Comparison of ENCODE assay signal across 24 cellular contexts in the genomic region with DNA sequence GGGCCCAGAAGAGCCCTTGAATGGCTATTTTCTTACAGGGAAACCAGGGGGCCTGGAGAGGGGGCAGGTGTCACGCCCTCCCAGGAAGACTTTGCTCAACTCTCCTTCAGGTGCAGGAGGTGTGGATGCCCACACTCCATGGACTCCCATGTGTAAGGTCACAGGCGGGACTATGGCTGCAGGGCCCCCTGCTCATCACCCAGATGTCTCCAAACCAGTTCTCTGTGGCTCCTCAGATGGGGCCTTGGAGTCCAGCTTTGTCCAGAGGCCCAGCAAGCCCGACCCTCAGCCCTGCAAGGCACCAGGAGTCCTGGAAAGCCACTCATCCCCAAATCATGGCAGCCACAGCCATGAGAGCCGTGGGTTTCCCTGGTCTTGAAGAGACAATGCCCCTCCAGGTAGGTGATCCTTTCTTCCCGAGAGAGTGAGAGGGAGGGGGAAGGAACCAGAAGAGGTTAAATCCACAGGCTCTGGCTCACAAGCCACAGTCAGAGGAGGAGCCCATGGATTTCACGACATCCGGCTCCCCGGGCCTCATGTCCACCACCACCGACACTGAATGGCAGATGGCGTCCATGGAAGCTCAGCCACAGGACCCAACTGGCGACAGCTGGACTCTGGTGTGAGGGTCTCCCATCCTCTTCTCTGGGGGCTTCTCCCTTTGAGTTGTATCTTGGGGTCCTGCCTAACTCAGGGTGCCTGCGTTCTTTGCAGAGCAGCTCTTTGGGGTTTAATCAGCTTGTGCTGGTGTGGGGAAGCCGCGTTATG.
DNase-seq lines count a peak whose midpoint lies in the region; ATAC-seq and TF ChIP-seq lines count a peak whose summit lies in the region.
"Had no signal": no experiment of that assay in that cellular context is flagged by ENCODE, and none has a peak within 500 bp of the region (broad histone marks: within the 10 kb centered on the region; RNA-seq: fewer than 3 reads in every experiment).

No MANE protein-coding gene starts in this region.

- H3K27me3 Mint-ChIP-seq in mesothelial cell of epicardium (ENCODE audit: low read depth), result peaks cover 4% of the 10 kb centered on the region

- H3K4me1 Mint-ChIP-seq in mesothelial cell of epicardium, result peaks cover 6% of the 10 kb centered on the region
- H3K4me1 Mint-ChIP-seq: stimulated activated memory B cell treated with anti-CD40 and anti-IgM and Interleukin-4, amounts not matched to agents 10 μg/mL and 1 μg/mL and 100 μg/mL, for 72 hours had no signal

- H3K27ac ChIP-seq in adrenal gland (no peak overlapping the region), upper lobe of right lung (no peak overlapping the region)
- H3K27ac ChIP-seq: ascending aorta, cardiac muscle cell, neutrophil, prostate gland had no signal

- H3K36me3 Mint-ChIP-seq in mesothelial cell of epicardium, result no peaks in the 10 kb centered on the region
- H3K36me3 Mint-ChIP-seq: activated CD4-positive, alpha-beta memory T cell treated with anti-CD3 and anti-CD28 coated beads for 36 hours; activated naive CD8-positive, alpha-beta T cell; CD4-positive, alpha-beta memory T cell; stimulated activated memory B cell treated with anti-CD40 and anti-IgM and Interleukin-4, amounts not matched to agents 10 μg/mL and 1 μg/mL and 100 μg/mL, for 72 hours had no signal

- no peaks in the 10 kb centered on the region for H3K36me3 ChIP-seq in adrenal gland (replicated peaks in 1 of 2)
- H3K36me3 ChIP-seq in upper lobe of right lung, result no peaks in the 10 kb centered on the region
- H3K36me3 ChIP-seq: ascending aorta, cardiac muscle cell, neutrophil, prostate gland had no signal

- no peak overlapping the region for H3K4me3 Mint-ChIP-seq in mesothelial cell of epicardium
- H3K4me3 Mint-ChIP-seq: activated CD4-positive, alpha-beta memory T cell treated with anti-CD3 and anti-CD28 coated beads for 36 hours; activated naive CD8-positive, alpha-beta T cell; CD4-positive, alpha-beta memory T cell; stimulated activated memory B cell treated with anti-CD40 and anti-IgM and Interleukin-4, amounts not matched to agents 10 μg/mL and 1 μg/mL and 100 μg/mL, for 72 hours had no signal

- DNase-seq in Right ventricle myocardium inferior (ENCODE audit: missing footprints), result peak; percentile 25
- no peak for DNase-seq in left cardiac atrium
- peak in 4 of 7 donors; percentile 3 to 42 (median 4) for DNase-seq in adrenal gland
- peak; percentile 10 to 25 for DNase-seq in mesothelial cell of epicardium (ENCODE audit: low spot score in 2 of 2, unreplicated experiment in 2 of 2)
- peak; percentile 47 for DNase-seq in upper lobe of right lung
- no peak for DNase-seq in NCI-H526 treated with DMSO at 0.1 percent for 48 hours (lab: John Stamatoyannopoulos, UW)
- DNase-seq: activated CD4-positive, alpha-beta memory T cell treated with anti-CD3 and anti-CD28 coated beads for 36 hours; CD4-positive, alpha-beta memory T cell; cortex of kidney; glutamatergic neuron; NCI-H1092; NCI-H187; NCI-H2171 treated with DMSO at 0.1 percent for 48 hours; NK-92 treated with Interleukin-12 subunit alpha and Interleukin-12 subunit beta, amount 100 ng/mL, for 24 hours; SK-N-SH; substantia nigra had no signal

- H3K9me3 ChIP-seq in adrenal gland (replicated peaks in 1 of 3) (no peaks in the 10 kb centered on the region), upper lobe of right lung (no peaks in the 10 kb centered on the region)
- H3K9me3 ChIP-seq: ascending aorta, neutrophil, prostate gland, SK-N-SH had no signal

- ATAC-seq in Right ventricle myocardium inferior (no peak), left cardiac atrium (no peak), upper lobe of right lung (no peak), GM21360 (IDR thresholded peaks at IDR 0.05; ENCODE audit: unreplicated experiment) (no peak)
- ATAC-seq: activated CD4-positive, CD25-positive, alpha-beta regulatory T cell treated with anti-CD3 and anti-CD28 coated beads, Interleukin-2, amount 50 U/mL, for 24 hours; stimulated activated memory B cell treated with anti-CD40 and anti-IgM and Interleukin-4, amounts not matched to agents 10 μg/mL and 1 μg/mL and 100 μg/mL, for 72 hours had no signal

- H3K4me1 ChIP-seq in adrenal gland (replicated peaks in 1 of 2), result no peaks in the 10 kb centered on the region
- no peaks in the 10 kb centered on the region for H3K4me1 ChIP-seq in upper lobe of right lung
- H3K4me1 ChIP-seq: ascending aorta, prostate gland had no signal

- 67 to 76% (median 70%) methylated on average over 6 to 14 of the region's 14 CpGs for WGBS in adrenal gland, 4 donors

- no peaks in the 10 kb centered on the region for H3K9me3 Mint-ChIP-seq in mesothelial cell of epicardium
- H3K9me3 Mint-ChIP-seq: activated CD4-positive, alpha-beta memory T cell treated with anti-CD3 and anti-CD28 coated beads for 36 hours; stimulated activated memory B cell treated with anti-CD40 and anti-IgM and Interleukin-4, amounts not matched to agents 10 μg/mL and 1 μg/mL and 100 μg/mL, for 72 hours had no signal

- intact Hi-C loops in Right ventricle myocardium inferior (cut with DNase I), result no loop called here
- intact Hi-C loops in left cardiac atrium (cut with DNase I), result no loop called here
- intact Hi-C loops in adrenal gland (cut with DNase I), result no loop called here
- intact Hi-C loops in upper lobe of right lung (cut with DNase I), result no loop called here

- H3K4me3 ChIP-seq in adrenal gland (no peak overlapping the region), upper lobe of right lung (no peak overlapping the region)
- H3K4me3 ChIP-seq: ascending aorta, cardiac muscle cell, prostate gland had no signal

- H3K27me3 ChIP-seq in adrenal gland, result no peaks in the 10 kb centered on the region
- H3K27me3 ChIP-seq in upper lobe of right lung, result peaks cover 8% of the 10 kb centered on the region
- H3K27me3 ChIP-seq: ascending aorta, cardiac muscle cell, neutrophil had no signal

- TF ChIP-seq POLR2A in adrenal gland (IDR thresholded peaks at IDR 0.05), result no peak

- H3K27ac Mint-ChIP-seq in mesothelial cell of epicardium, result no peak overlapping the region
- H3K27ac Mint-ChIP-seq: activated CD4-positive, alpha-beta memory T cell treated with anti-CD3 and anti-CD28 coated beads for 36 hours; activated naive CD8-positive, alpha-beta T cell; CD4-positive, alpha-beta memory T cell; stimulated activated memory B cell treated with anti-CD40 and anti-IgM and Interleukin-4, amounts not matched to agents 10 μg/mL and 1 μg/mL and 100 μg/mL, for 72 hours had no signal

- TF ChIP-seq CTCF in adrenal gland (IDR thresholded peaks at IDR 0.05) (no peak), mesothelial cell of epicardium (IDR thresholded peaks at IDR 0.05; ENCODE audit: unreplicated experiment) (no peak), upper lobe of right lung (IDR thresholded peaks at IDR 0.05) (no peak)

Comparison
In these comparisons a context has a peak if more than half of its experiments do, and no peak if none do; other contexts are left out.
1. DNase-seq: peak in Right ventricle myocardium inferior (single experiment), adrenal gland (4 of 7), mesothelial cell of epicardium (2 of 2) and upper lobe of right lung (single experiment); none in left cardiac atrium (single experiment) and NCI-H526 treated with DMSO at 0.1 percent for 48 hours (single experiment).